In genomic region chr2:84516234-84516986, GRCh38 we compare ENCODE assay signal across 8 cellular contexts. TPM values are rescaled to one million over a fixed set of nuclear protein-coding genes. Genes with fewer than 3 reads are reported as not detected.
DNase-seq lines count a peak whose midpoint lies in the region; ATAC-seq and TF ChIP-seq lines count a peak whose summit lies in the region.

A gene with protein sequence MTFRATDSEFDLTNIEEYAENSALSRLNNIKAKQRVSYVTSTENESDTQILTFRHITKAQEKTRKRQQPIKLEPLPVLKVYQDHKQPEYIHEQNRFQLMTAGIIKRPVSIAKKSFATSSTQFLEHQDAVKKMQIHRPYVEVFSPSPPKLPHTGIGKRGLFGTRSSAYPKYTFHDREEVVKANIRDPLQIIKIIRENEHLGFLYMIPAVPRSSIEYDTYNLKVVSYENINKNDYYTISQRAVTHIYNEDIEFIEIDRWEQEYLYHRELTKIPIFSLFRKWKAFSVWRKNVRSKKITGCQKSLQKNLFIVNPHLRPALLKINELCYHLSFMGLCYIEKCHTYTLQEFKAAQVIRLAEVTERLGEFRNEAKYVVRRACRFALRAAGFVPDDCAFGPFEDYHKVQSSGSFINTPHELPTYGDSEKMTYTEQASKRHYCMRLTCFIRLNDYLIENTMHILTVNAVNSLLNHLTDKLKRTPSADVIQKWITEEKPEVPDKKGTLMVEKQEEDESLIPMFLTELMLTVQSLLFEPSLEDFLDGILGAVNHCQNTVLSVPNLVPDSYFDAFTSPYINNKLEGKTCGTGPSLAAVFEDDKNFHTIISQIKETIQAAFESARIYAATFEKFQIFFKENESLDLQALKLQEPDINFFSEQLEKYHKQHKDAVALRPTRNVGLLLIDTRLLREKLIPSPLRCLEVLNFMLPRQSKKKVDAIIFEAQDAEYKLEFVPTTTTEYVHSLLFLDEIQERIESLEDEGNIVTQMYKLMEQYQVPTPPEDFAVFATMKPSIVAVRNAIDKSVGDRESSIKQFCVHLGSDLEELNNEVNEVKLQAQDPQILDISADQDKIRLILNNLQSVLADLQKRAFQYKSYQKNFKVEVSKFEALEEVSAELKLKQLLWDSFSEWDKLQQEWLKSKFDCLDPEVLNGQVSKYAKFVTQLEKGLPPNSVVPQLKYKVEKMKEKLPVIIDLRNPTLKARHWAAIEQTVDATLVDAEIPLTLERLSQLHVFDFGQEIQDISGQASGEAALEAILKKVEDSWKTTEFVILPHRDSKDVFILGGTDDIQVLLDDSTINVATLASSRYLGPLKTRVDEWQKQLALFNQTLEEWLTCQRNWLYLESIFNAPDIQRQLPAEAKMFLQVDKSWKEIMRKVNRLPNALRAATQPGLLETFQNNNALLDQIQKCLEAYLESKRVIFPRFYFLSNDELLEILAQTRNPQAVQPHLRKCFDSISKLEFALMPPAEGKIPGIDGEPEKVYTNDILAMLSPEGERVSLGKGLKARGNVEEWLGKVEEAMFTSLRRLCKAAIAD (N-terminal part only) (plus strand): TSS chr2:84516498. CDS start chr2:84517827, 1,329 bp downstream.

- WGBS in gastroesophageal sphincter (ENCODE audit: low coverage in 1 of 2), 2 donors, result 22 to 29% methylated on average over 14 of the region's 31 CpGs

- H3K27me3 ChIP-seq in SJCRH30, result no peaks in the 10 kb centered on the region; the same call in 1 of the 2 replicates
- no peaks in the 10 kb centered on the region for H3K27me3 ChIP-seq in gastroesophageal sphincter
- H3K27me3 ChIP-seq in neural progenitor cell, result peaks cover 20% of the 10 kb centered on the region

- H3K9me3 ChIP-seq in SJCRH30 (replicated peaks) (no peaks in the 10 kb centered on the region), gastroesophageal sphincter (peaks cover 0 to 1% (median 0%) of the 10 kb centered on the region in 3 donors), neural progenitor cell (ENCODE audit: low read depth) (no peaks in the 10 kb centered on the region)

- CTCF ChIA-PET in activated naive CD4-positive, alpha-beta T cell treated with anti-CD3 and anti-CD28 coated beads, Interleukin-2, amount 10 ng/mL, durations not matched to agents 7 days and 5 days (lab: Charles Lee), result interaction anchor here (1.0 to 1.4 kb wide), 2 partner anchors 10 to 409 kb away, joined by 4 to 5 read pairs; no protein-coding TSS in a partner anchor

- no peak for TF ChIP-seq POLR2A in gastroesophageal sphincter (IDR thresholded peaks at IDR 0.05)

- peaks cover 26% of the 10 kb centered on the region for H3K4me1 Mint-ChIP-seq in activated naive CD4-positive, alpha-beta T cell treated with anti-CD3 and anti-CD28 coated beads, Interleukin-2, amount 10 ng/mL, durations not matched to agents 7 days and 5 days
- H3K4me1 Mint-ChIP-seq in neural progenitor cell, result peaks cover 2% of the 10 kb centered on the region
- peaks cover 28% of the 10 kb centered on the region for H3K4me1 Mint-ChIP-seq in stimulated activated naive CD8-positive, alpha-beta T cell treated with anti-CD3 and anti-CD28 coated beads, Interleukin-15, amount 100 ng/mL, for 72 hours

- peaks cover 7% of the 10 kb centered on the region for H3K9me3 Mint-ChIP-seq in activated naive CD4-positive, alpha-beta T cell treated with anti-CD3 and anti-CD28 coated beads, Interleukin-2, amount 10 ng/mL, durations not matched to agents 7 days and 5 days
- peaks cover 12% of the 10 kb centered on the region for H3K9me3 Mint-ChIP-seq in neural progenitor cell
- peaks cover 3 to 11% of the 10 kb centered on the region in 2 donors for H3K9me3 Mint-ChIP-seq in stimulated activated naive CD8-positive, alpha-beta T cell treated with anti-CD3 and anti-CD28 coated beads, Interleukin-15, amount 100 ng/mL, for 72 hours

- ATAC-seq in GM21786 (IDR thresholded peaks at IDR 0.05; ENCODE audit: unreplicated experiment) (peak; percentile 96), gastroesophageal sphincter (peak; percentile 100)
- peak; percentile 100 for ATAC-seq in stimulated activated naive CD8-positive, alpha-beta T cell treated with anti-CD3 and anti-CD28 coated beads, Interleukin-15, amount 100 ng/mL, for 72 hours

- no peaks in the 10 kb centered on the region for H3K4me1 ChIP-seq in SJCRH30
- peaks cover 0 to 12% (median 0%) of the 10 kb centered on the region in 3 donors for H3K4me1 ChIP-seq in gastroesophageal sphincter
- no peaks in the 10 kb centered on the region for H3K4me1 ChIP-seq in neural progenitor cell

- peak within 1 kb of the TSS; percentile 77 for H3K4me3 Mint-ChIP-seq in activated naive CD4-positive, alpha-beta T cell treated with anti-CD3 and anti-CD28 coated beads, Interleukin-2, amount 10 ng/mL, durations not matched to agents 7 days and 5 days
- peak within 1 kb of the TSS; percentile 76 for H3K4me3 Mint-ChIP-seq in neural progenitor cell
- peak within 1 kb of the TSS; percentile 86 to 88 for H3K4me3 Mint-ChIP-seq in stimulated activated naive CD8-positive, alpha-beta T cell treated with anti-CD3 and anti-CD28 coated beads, Interleukin-15, amount 100 ng/mL, for 72 hours

- no peaks in the 10 kb centered on the region for H3K36me3 ChIP-seq in SJCRH30
- H3K36me3 ChIP-seq in gastroesophageal sphincter, result no peaks in the 10 kb centered on the region
- no peaks in the 10 kb centered on the region for H3K36me3 ChIP-seq in neural progenitor cell

- peaks cover 3% of the 10 kb centered on the region for H3K36me3 Mint-ChIP-seq in activated naive CD4-positive, alpha-beta T cell treated with anti-CD3 and anti-CD28 coated beads, Interleukin-2, amount 10 ng/mL, durations not matched to agents 7 days and 5 days
- no peaks in the 10 kb centered on the region for H3K36me3 Mint-ChIP-seq in neural progenitor cell

- H4K20me1 ChIP-seq in neural progenitor cell (ENCODE audit: low read depth), result no peaks in the 10 kb centered on the region

- no peaks in the 10 kb centered on the region for H3K79me2 ChIP-seq in neural progenitor cell (ENCODE audit: low read depth)

- H3K27ac Mint-ChIP-seq in activated naive CD4-positive, alpha-beta T cell treated with anti-CD3 and anti-CD28 coated beads, Interleukin-2, amount 10 ng/mL, durations not matched to agents 7 days and 5 days, result no peak within 1 kb of the TSS
- peak within 1 kb of the TSS; percentile 68 for H3K27ac Mint-ChIP-seq in neural progenitor cell
- H3K27ac Mint-ChIP-seq in stimulated activated naive CD8-positive, alpha-beta T cell treated with anti-CD3 and anti-CD28 coated beads, Interleukin-15, amount 100 ng/mL, for 72 hours, result peak within 1 kb of the TSS; percentile 55 to 94

- DNase-seq in DMS153 (lab: John Stamatoyannopoulos, UW) (peak; percentile 92), Kasumi-1 (lab: John Stamatoyannopoulos, UW) (peak; percentile 81 to 84), SJCRH30 (peak; percentile 7 to 10), neural progenitor cell (ENCODE audit: low spot score) (peak; percentile 97)
- peak; percentile 94 for DNase-seq in activated naive CD4-positive, alpha-beta T cell treated with anti-CD3 and anti-CD28 coated beads, Interleukin-2, amount 10 ng/mL, durations not matched to agents 7 days and 5 days
- DNase-seq in stimulated activated naive CD8-positive, alpha-beta T cell treated with anti-CD3 and anti-CD28 coated beads, Interleukin-15, amount 100 ng/mL, for 72 hours, result peak; percentile 70 to 84

- no peak for TF ChIP-seq EP300 in gastroesophageal sphincter (IDR thresholded peaks at IDR 0.05)

- peak within 1 kb of the TSS; percentile 80 for H3K4me2 ChIP-seq in neural progenitor cell

- H3K4me3 ChIP-seq in SJCRH30 (no peak within 1 kb of the TSS), gastroesophageal sphincter (peak within 1 kb of the TSS; percentile 50 to 57), neural progenitor cell (peak within 1 kb of the TSS; percentile 52)

- H3K9ac ChIP-seq in neural progenitor cell, result no peak within 1 kb of the TSS

- peaks cover 5% of the 10 kb centered on the region for H3F3A ChIP-seq in neural progenitor cell (ENCODE audit: low read depth)

- TF ChIP-seq CTCF in gastroesophageal sphincter (IDR thresholded peaks at IDR 0.05) (no peak), neural progenitor cell (IDR thresholded peaks at IDR 0.05) (no peak)

- peak within 1 kb of the TSS; percentile 96 for H2AFZ ChIP-seq in neural progenitor cell (replicated peaks)

- H3K27ac ChIP-seq in SJCRH30 (no peak within 1 kb of the TSS), gastroesophageal sphincter (peak within 1 kb of the TSS in 3 of 4 donors; percentile 35 to 67 (median 42)), neural progenitor cell (no peak within 1 kb of the TSS)

- peaks cover 19% of the 10 kb centered on the region for H3K27me3 Mint-ChIP-seq in activated naive CD4-positive, alpha-beta T cell treated with anti-CD3 and anti-CD28 coated beads, Interleukin-2, amount 10 ng/mL, durations not matched to agents 7 days and 5 days
- peaks cover 2% of the 10 kb centered on the region for H3K27me3 Mint-ChIP-seq in neural progenitor cell (ENCODE audit: insufficient read depth, low read depth)
- no peaks in the 10 kb centered on the region for H3K27me3 Mint-ChIP-seq in stimulated activated naive CD8-positive, alpha-beta T cell treated with anti-CD3 and anti-CD28 coated beads, Interleukin-15, amount 100 ng/mL, for 72 hours

RNA-seq across cellular contexts. Expression of the gene that starts here (rescaled TPM):
- not detected in 2 replicates for total RNA-seq in SJCRH30 (2014; rRNA removed; shearing (Covaris generic))
- total RNA-seq in gastroesophageal sphincter, result under 1 TPM; 0.04 to 0.67 (median 0.27) TPM
- total RNA-seq in neural progenitor cell (ENCODE audit: low replicate concordance), result 1.2 and 2.6 TPM in 2 replicates

Comparison
In these comparisons a context has a peak if more than half of its experiments do, and no peak if none do; other contexts are left out.
1. Peak in DNase-seq in SJCRH30; RNA of the gene not detected or under 1 TPM.
2. Peak in ATAC-seq, H3K4me3 ChIP-seq and H3K27ac ChIP-seq in gastroesophageal sphincter; RNA of the gene not detected or under 1 TPM.
3. DNase-seq: peak in every context shown above with its lines; median percentile 97 in neural progenitor cell; 94 in activated naive CD4-positive, alpha-beta T cell treated with anti-CD3 and anti-CD28 coated beads, Interleukin-2, amount 10 ng/mL, durations not matched to agents 7 days and 5 days; 92 in DMS153; 82 in Kasumi-1; 77 in stimulated activated naive CD8-positive, alpha-beta T cell treated with anti-CD3 and anti-CD28 coated beads, Interleukin-15, amount 100 ng/mL, for 72 hours; 8 in SJCRH30.